Comparison of ENCODE assay signal across 1 cellular context in the genomic region with DNA sequence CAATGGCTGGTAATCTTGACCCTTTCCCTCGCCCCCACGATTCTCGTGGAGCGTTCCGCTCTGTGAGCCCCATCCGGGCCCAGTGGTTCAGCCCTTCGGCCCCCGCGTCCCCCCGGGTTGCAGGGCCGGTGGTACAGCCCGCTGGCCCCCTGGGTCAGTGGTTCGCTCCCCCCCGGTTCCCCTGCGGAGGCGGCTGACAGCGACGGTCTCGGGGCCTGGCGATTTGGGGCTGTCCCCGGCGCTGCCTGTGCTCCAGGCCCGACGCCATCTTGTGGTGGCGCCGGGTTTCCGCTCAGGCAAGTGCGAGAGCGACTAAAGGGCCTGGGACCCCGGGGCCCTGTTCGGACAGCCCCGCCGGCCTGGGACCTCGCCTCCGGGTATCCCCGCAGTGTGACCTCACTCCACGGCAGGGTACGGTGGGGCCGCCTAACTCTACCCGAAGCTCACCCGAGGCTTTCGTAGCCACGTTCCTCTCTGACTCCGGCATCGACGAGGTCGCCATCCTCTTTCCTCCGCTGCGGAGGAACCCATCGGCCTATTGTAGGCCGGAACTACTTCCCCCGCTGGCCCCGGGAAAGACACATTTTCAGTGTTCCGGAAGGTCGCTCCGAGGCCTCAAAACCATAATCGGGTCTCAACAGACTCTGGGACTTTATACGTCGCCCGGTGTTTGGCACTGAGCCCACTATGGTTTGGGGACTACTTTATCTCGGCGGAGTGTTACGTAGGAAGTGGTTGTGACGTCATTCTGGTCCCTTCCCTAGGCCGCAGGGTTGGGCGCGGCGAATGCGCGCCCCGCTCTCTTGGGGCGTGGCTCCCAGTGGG.
A peak's percentile ranks its signal among the peaks of the same experiment; 100 is the strongest.
TF ChIP-seq lines count a peak whose summit lies in the region.

A gene with protein sequence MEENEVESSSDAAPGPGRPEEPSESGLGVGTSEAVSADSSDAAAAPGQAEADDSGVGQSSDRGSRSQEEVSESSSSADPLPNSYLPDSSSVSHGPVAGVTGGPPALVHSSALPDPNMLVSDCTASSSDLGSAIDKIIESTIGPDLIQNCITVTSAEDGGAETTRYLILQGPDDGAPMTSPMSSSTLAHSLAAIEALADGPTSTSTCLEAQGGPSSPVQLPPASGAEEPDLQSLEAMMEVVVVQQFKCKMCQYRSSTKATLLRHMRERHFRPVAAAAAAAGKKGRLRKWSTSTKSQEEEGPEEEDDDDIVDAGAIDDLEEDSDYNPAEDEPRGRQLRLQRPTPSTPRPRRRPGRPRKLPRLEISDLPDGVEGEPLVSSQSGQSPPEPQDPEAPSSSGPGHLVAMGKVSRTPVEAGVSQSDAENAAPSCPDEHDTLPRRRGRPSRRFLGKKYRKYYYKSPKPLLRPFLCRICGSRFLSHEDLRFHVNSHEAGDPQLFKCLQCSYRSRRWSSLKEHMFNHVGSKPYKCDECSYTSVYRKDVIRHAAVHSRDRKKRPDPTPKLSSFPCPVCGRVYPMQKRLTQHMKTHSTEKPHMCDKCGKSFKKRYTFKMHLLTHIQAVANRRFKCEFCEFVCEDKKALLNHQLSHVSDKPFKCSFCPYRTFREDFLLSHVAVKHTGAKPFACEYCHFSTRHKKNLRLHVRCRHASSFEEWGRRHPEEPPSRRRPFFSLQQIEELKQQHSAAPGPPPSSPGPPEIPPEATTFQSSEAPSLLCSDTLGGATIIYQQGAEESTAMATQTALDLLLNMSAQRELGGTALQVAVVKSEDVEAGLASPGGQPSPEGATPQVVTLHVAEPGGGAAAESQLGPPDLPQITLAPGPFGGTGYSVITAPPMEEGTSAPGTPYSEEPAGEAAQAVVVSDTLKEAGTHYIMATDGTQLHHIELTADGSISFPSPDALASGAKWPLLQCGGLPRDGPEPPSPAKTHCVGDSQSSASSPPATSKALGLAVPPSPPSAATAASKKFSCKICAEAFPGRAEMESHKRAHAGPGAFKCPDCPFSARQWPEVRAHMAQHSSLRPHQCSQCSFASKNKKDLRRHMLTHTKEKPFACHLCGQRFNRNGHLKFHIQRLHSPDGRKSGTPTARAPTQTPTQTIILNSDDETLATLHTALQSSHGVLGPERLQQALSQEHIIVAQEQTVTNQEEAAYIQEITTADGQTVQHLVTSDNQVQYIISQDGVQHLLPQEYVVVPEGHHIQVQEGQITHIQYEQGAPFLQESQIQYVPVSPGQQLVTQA (N-terminal part only) (minus strand): TSS at position 529 of the 825 bp plus-strand sequence. CDS start 793 bp downstream, outside the sequence.

TF ChIP-seq in A549, 52 proteins besides CTCF, POLR2A, EP300 and RAD21 (continued from another document):
- TF ChIP-seq HOXB13 (CRISPR knock-in tag; IDR thresholded peaks at IDR 0.05; ENCODE audit: low read depth) (no peak), ZSCAN20 (CRISPR knock-in tag; IDR thresholded peaks at IDR 0.05) (no peak), ATOH8 (CRISPR knock-in tag; IDR thresholded peaks at IDR 0.05; ENCODE audit: low read depth) (no peak), HOXA7 (CRISPR knock-in tag; IDR thresholded peaks at IDR 0.05) (no peak), NPAS2 (CRISPR knock-in tag; IDR thresholded peaks at IDR 0.05; ENCODE audit: borderline replicate concordance) (no peak), MYC (IDR thresholded peaks at IDR 0.05; ENCODE audit: borderline replicate concordance, low read length) (peak; percentile 75), HEYL (CRISPR knock-in tag; IDR thresholded peaks at IDR 0.05) (peak; percentile 48; the same call in 1 of the 2 replicates), BHLHE40 (IDR thresholded peaks at IDR 0.05; ENCODE audit: low read depth, low read length) (0 out of 2 replicates have a peak, but pooled peaks have one; percentile 24), NR3C1 (IDR thresholded peaks at IDR 0.05) (no peak), ELK1 (IDR thresholded peaks at IDR 0.05; ENCODE audit: low read depth, low read length) (no peak), MAZ (IDR thresholded peaks at IDR 0.05; ENCODE audit: borderline replicate concordance, low read depth, low read length) (no peak), HDAC2 (IDR thresholded peaks at IDR 0.05) (no peak; the same call in 1 of the 2 replicates), CHD2 (IDR thresholded peaks at IDR 0.05; ENCODE audit: low read length, partially characterized antibody) (peak; percentile 78), JUN (IDR thresholded peaks at IDR 0.05) (peak; percentile 91 to 93), TP53 (CRISPR knock-in tag; IDR thresholded peaks at IDR 0.05) (0 out of 2 replicates have a peak, but pooled peaks have one; percentile 18), RCOR1 (IDR thresholded peaks at IDR 0.05; ENCODE audit: low read depth, low read length) (no peak), NFE2L2 (conservative IDR thresholded peaks at IDR 0.05; ENCODE audit: low read length) (no peak), GATA3 (IDR thresholded peaks at IDR 0.05; ENCODE audit: borderline replicate concordance) (peak; percentile 68), CHD4 (IDR thresholded peaks at IDR 0.05; ENCODE audit: borderline replicate concordance) (no peak), JUNB (IDR thresholded peaks at IDR 0.05) (no peak), SREBF2 (IDR thresholded peaks at IDR 0.05) (no peak), E2F6 (IDR thresholded peaks at IDR 0.05; ENCODE audit: borderline replicate concordance, low read depth) (peak; percentile 54; the same call in 1 of the 2 replicates), RFX5 (IDR thresholded peaks at IDR 0.05) (peak; percentile 76)
- TF ChIP-seq, protein P1, sequence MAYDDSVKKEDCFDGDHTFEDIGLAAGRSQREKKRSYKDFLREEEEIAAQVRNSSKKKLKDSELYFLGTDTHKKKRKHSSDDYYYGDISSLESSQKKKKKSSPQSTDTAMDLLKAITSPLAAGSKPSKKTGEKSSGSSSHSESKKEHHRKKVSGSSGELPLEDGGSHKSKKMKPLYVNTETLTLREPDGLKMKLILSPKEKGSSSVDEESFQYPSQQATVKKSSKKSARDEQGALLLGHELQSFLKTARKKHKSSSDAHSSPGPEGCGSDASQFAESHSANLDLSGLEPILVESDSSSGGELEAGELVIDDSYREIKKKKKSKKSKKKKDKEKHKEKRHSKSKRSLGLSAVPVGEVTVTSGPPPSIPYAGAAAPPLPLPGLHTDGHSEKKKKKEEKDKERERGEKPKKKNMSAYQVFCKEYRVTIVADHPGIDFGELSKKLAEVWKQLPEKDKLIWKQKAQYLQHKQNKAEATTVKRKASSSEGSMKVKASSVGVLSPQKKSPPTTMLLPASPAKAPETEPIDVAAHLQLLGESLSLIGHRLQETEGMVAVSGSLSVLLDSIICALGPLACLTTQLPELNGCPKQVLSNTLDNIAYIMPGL (CRISPR knock-in tag; IDR thresholded peaks at IDR 0.05; ENCODE audit: borderline replicate concordance) = peak; percentile 86; the same call in 1 of the 2 replicates
- TF ChIP-seq, protein P2, sequence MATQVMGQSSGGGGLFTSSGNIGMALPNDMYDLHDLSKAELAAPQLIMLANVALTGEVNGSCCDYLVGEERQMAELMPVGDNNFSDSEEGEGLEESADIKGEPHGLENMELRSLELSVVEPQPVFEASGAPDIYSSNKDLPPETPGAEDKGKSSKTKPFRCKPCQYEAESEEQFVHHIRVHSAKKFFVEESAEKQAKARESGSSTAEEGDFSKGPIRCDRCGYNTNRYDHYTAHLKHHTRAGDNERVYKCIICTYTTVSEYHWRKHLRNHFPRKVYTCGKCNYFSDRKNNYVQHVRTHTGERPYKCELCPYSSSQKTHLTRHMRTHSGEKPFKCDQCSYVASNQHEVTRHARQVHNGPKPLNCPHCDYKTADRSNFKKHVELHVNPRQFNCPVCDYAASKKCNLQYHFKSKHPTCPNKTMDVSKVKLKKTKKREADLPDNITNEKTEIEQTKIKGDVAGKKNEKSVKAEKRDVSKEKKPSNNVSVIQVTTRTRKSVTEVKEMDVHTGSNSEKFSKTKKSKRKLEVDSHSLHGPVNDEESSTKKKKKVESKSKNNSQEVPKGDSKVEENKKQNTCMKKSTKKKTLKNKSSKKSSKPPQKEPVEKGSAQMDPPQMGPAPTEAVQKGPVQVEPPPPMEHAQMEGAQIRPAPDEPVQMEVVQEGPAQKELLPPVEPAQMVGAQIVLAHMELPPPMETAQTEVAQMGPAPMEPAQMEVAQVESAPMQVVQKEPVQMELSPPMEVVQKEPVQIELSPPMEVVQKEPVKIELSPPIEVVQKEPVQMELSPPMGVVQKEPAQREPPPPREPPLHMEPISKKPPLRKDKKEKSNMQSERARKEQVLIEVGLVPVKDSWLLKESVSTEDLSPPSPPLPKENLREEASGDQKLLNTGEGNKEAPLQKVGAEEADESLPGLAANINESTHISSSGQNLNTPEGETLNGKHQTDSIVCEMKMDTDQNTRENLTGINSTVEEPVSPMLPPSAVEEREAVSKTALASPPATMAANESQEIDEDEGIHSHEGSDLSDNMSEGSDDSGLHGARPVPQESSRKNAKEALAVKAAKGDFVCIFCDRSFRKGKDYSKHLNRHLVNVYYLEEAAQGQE (IDR thresholded peaks at IDR 0.05) = peak; percentile 14; the same call in 1 of the 2 replicates
